In the genomic region with DNA sequence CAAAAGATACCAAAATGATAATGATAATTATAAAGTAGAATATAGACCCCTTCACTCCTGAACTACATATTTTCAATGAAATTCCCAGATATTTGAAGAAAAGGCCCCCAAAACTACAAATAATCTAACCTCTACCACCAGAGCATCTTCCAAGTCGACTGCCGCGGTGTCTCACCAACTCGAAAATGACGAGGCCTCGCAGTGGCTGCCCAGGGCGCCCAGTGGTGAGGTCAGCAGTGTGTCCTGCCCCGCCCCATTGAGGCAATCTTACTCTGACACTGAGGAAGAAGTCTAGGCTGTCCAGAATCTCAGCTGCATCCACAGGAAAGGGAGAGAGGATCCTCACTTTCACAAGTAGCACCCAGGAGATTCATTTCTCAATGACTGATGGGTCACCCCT, we compare ENCODE assay signal across 1 cellular context.
TF ChIP-seq lines count a peak whose summit lies in the region.

No MANE protein-coding gene starts in this region.

TF ChIP-seq in IMR-90, 13 proteins besides CTCF, POLR2A, EP300 and RAD21:
- no peak for TF ChIP-seq MAZ (IDR thresholded peaks at IDR 0.05; ENCODE audit: borderline replicate concordance, low read depth, low read length)
- TF ChIP-seq FOS (IDR thresholded peaks at IDR 0.05; ENCODE audit: low read depth, low read length) = no peak
- TF ChIP-seq MAFK (IDR thresholded peaks at IDR 0.05; ENCODE audit: low read depth, low read length) = no peak
- TF ChIP-seq RFX5 (IDR thresholded peaks at IDR 0.05; ENCODE audit: low read depth, low read length) = no peak
- no peak for TF ChIP-seq CEBPB (IDR thresholded peaks at IDR 0.05; ENCODE audit: low read depth, low read length)
- TF ChIP-seq SMC3 (IDR thresholded peaks at IDR 0.05; ENCODE audit: low read depth, low read length) = no peak
- no peak for TF ChIP-seq BHLHE40 (IDR thresholded peaks at IDR 0.05; ENCODE audit: low read depth, low read length)
- TF ChIP-seq RCOR1 (IDR thresholded peaks at IDR 0.05; ENCODE audit: insufficient replicate concordance, low read length) = no peak
- TF ChIP-seq NFE2L2 (IDR thresholded peaks at IDR 0.05; ENCODE audit: low read depth, low read length) = no peak
- TF ChIP-seq, protein P1, sequence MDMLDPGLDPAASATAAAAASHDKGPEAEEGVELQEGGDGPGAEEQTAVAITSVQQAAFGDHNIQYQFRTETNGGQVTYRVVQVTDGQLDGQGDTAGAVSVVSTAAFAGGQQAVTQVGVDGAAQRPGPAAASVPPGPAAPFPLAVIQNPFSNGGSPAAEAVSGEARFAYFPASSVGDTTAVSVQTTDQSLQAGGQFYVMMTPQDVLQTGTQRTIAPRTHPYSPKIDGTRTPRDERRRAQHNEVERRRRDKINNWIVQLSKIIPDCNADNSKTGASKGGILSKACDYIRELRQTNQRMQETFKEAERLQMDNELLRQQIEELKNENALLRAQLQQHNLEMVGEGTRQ (IDR thresholded peaks at IDR 0.05; ENCODE audit: low read depth, low read length) = no peak
- TF ChIP-seq, protein P2, sequence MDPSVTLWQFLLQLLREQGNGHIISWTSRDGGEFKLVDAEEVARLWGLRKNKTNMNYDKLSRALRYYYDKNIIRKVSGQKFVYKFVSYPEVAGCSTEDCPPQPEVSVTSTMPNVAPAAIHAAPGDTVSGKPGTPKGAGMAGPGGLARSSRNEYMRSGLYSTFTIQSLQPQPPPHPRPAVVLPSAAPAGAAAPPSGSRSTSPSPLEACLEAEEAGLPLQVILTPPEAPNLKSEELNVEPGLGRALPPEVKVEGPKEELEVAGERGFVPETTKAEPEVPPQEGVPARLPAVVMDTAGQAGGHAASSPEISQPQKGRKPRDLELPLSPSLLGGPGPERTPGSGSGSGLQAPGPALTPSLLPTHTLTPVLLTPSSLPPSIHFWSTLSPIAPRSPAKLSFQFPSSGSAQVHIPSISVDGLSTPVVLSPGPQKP (IDR thresholded peaks at IDR 0.05; ENCODE audit: borderline replicate concordance, low read depth, low read length) = no peak
- TF ChIP-seq CHD1 (IDR thresholded peaks at IDR 0.05; ENCODE audit: low read depth, low read length) = no peak
- no peak for TF ChIP-seq MXI1 (IDR thresholded peaks at IDR 0.05; ENCODE audit: borderline replicate concordance, low read depth, low read length)
